ENCODE assay signal across 12 cellular contexts in the genomic region with DNA sequence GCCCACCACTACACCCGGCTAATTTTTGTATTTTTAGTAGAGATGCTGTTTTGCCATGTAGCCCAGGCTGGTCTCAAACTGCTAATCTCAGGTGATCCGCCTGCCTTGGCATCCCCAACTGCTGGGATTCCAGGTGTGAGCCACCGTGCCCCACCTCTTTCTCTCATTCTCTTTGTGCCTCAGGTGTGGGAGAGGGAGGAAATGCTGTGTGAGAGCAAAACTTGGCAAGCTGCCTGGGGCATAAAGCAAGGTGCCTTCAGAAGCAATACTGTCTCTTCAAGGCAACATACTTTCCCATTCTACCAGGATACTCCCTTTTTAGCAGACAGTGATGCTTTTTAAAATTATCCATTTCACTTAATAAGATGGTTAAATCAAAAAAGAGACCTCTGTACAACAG.
"Had no signal": no experiment of that assay in that cellular context is flagged by ENCODE, and none has a peak within 500 bp of the region (broad histone marks: within the 10 kb centered on the region; RNA-seq: fewer than 3 reads in every experiment).

No MANE protein-coding gene starts in this region.

- H3K9me3 ChIP-seq: pancreas, suprapubic skin, upper lobe of left lung had no signal

- H2AFZ ChIP-seq: hepatocyte, neural progenitor cell had no signal

- H3K27ac ChIP-seq: hepatocyte, neural progenitor cell, pancreas, suprapubic skin, upper lobe of left lung had no signal

- ATAC-seq: left lobe of liver, pancreas, sciatic nerve had no signal

- DNase-seq: activated CD4-positive, alpha-beta T cell treated with anti-CD3 and anti-CD28 coated beads for 1 hour; activated CD4-positive, alpha-beta T cell treated with anti-CD3 and anti-CD28 coated beads, Interleukin-2, amount 50 U/mL, for 48 hours; activated naive CD4-positive, alpha-beta T cell treated with anti-CD3 and anti-CD28 coated beads, Interleukin-2, amount 10 ng/mL, durations not matched to agents 7 days and 5 days; erythroblast; islet precursor cell; pancreas; upper lobe of left lung had no signal

- H3K4me3 ChIP-seq: hepatocyte, neural progenitor cell, pancreas, suprapubic skin, upper lobe of left lung had no signal

- H3K36me3 ChIP-seq: neural progenitor cell, pancreas, suprapubic skin, upper lobe of left lung had no signal

- H3K4me2 ChIP-seq: hepatocyte, neural progenitor cell had no signal

- H3K4me1 ChIP-seq: pancreas, upper lobe of left lung had no signal

- H3K27me3 ChIP-seq: hepatocyte, neural progenitor cell, pancreas, suprapubic skin, upper lobe of left lung had no signal

- H3K9ac ChIP-seq: neural progenitor cell had no signal
